In genomic region chr6:35397806-35398418, GRCh38 we compare ENCODE assay signal across 1 cellular context.
TF ChIP-seq lines count a peak whose summit lies in the region.

No MANE protein-coding gene starts in this region.

TF ChIP-seq in GM12878, 131 proteins besides CTCF, POLR2A, EP300 and RAD21:
- TF ChIP-seq ZBTB11 (CRISPR knock-in tag; IDR thresholded peaks at IDR 0.05) = no peak
